ENCODE assay signal across 16 cellular contexts in genomic region chr5:95908799-95909198, GRCh38.
"Had no signal": no experiment of that assay in that cellular context is flagged by ENCODE, and none has a peak within 500 bp of the region (broad histone marks: within the 10 kb centered on the region; RNA-seq: fewer than 3 reads in every experiment).

No MANE protein-coding gene starts in this region.

- ATAC-seq: left colon; naive thymus-derived CD4-positive, alpha-beta T cell; T-cell had no signal

- H3K27me3 Mint-ChIP-seq: naive thymus-derived CD4-positive, alpha-beta T cell; T-cell had no signal

- H3K4me1 ChIP-seq: prostate gland, sigmoid colon, upper lobe of left lung had no signal

- H3K9me3 ChIP-seq: esophagus squamous epithelium, prostate gland, sigmoid colon, suprapubic skin, upper lobe of left lung had no signal

- H3K27ac Mint-ChIP-seq: activated naive CD4-positive, alpha-beta T cell treated with anti-CD3 and anti-CD28 coated beads for 36 hours; T-cell had no signal

- DNase-seq: activated CD4-positive, alpha-beta T cell treated with anti-CD3 and anti-CD28 coated beads for 48 hours; activated naive CD4-positive, alpha-beta T cell treated with anti-CD3 and anti-CD28 coated beads for 36 hours; amniotic stem cell; esophagus squamous epithelium; foreskin fibroblast; immature natural killer cell; left colon; naive thymus-derived CD4-positive, alpha-beta T cell; nucleus accumbens; sigmoid colon; stimulated activated naive CD4-positive, alpha-beta T cell; T-cell; upper lobe of left lung had no signal

- H3K4me3 ChIP-seq: esophagus squamous epithelium, prostate gland, sigmoid colon, suprapubic skin, upper lobe of left lung had no signal

- H3K4me3 Mint-ChIP-seq: activated naive CD4-positive, alpha-beta T cell treated with anti-CD3 and anti-CD28 coated beads for 36 hours; immature natural killer cell; naive thymus-derived CD4-positive, alpha-beta T cell; T-cell had no signal

- H3K4me1 Mint-ChIP-seq: T-cell had no signal

- H3K27ac ChIP-seq: prostate gland, sigmoid colon, suprapubic skin, upper lobe of left lung, VCaP had no signal

- H3K27me3 ChIP-seq: esophagus squamous epithelium, sigmoid colon, suprapubic skin, upper lobe of left lung had no signal

- H3K9me3 Mint-ChIP-seq: activated naive CD4-positive, alpha-beta T cell treated with anti-CD3 and anti-CD28 coated beads for 36 hours; naive thymus-derived CD4-positive, alpha-beta T cell; T-cell had no signal

- H3K36me3 ChIP-seq: prostate gland, sigmoid colon had no signal
